ENCODE assay signal across 8 cellular contexts in the genomic region with DNA sequence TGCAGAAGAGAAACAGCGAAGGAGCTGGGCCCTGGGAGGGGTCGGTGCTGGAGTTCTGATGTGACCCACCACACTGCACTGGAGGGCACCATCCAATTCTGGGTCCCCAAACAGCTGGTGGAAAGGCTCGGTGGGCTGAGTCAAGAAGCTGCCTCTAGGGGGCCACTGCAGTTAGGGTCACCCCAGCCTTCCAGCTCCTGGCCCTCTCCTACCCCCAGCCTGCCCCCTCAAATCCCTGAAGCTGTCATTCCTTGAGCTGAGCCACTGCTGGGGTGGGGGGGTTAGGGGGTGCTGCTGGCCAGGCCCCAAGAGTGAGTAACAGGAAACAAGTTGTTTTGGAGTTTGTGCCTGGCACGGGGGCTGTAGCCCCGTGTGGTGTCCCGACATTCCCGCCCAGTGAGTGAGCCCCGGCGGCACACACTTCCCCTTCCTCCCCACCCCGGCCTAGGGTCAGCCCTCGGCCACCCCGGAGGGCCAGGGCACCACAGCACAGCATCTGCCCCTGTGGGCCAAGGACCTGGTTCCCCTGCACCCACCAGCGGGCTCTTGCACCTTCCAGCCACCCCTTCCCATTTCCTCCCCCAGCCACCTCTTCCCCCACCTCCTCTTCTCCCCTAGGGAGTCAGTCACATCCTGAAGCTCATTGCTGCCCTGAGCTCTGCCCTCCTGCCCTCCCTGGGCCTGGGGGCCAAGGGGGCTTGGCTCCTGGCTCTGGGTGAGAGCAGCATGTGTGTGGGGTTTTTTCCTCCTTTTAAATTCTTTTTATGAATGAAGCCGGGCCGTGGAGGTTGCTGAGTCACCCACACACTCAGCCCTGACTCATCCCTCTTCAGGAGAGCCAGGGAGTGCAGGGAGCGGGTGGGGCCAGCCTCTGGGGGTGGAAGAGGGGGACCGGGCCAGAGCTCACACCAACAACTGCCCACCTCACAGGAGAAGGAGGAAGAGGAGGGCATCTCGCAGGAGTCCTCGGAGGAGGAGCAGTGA. TPM values are rescaled to one million over a fixed set of nuclear protein-coding genes. Genes with fewer than 3 reads are reported as not detected.
DNase-seq lines count a peak whose midpoint lies in the region; ATAC-seq and TF ChIP-seq lines count a peak whose summit lies in the region.

No MANE protein-coding gene starts in this region.

- CTCF ChIA-PET in Calu3 (lab: Charles Lee): interaction anchor here (0.6 to 2.1 kb wide), 10 partner anchors 20 to 1389 kb away, joined by 3 to 35 read pairs (median 6); no protein-coding TSS in a partner anchor
- CTCF ChIA-PET in activated CD4-positive, alpha-beta T cell treated with anti-CD3 and anti-CD28 coated beads, Interleukin-2, amount 10 ng/mL, durations not matched to agents 7 days and 5 days (lab: Charles Lee): interaction anchor here (0.6 to 1.0 kb wide), 2 partner anchors 46 to 81 kb away, joined by 3 read pairs; no protein-coding TSS in a partner anchor
- CTCF ChIA-PET in naive thymus-derived CD4-positive, alpha-beta T cell (lab: Charles Lee): interaction anchor here (0.6 to 1.5 kb wide), 3 partner anchors 49 to 545 kb away, joined by 3 to 4 read pairs (median 3); no protein-coding TSS in a partner anchor

- peaks cover 94% of the 10 kb centered on the region for H3K4me1 Mint-ChIP-seq in Calu3 (ENCODE audit: low read depth, unreplicated experiment)
- H3K4me1 Mint-ChIP-seq in activated CD4-positive, alpha-beta T cell treated with anti-CD3 and anti-CD28 coated beads, Interleukin-2, amount 10 ng/mL, durations not matched to agents 7 days and 5 days: peaks cover 81% of the 10 kb centered on the region
- H3K4me1 Mint-ChIP-seq in endothelial cell (ENCODE audit: unreplicated experiment): peaks cover 4% of the 10 kb centered on the region
- peaks cover 26 to 84% (median 54%) of the 10 kb centered on the region in 7 donors for H3K4me1 Mint-ChIP-seq in naive thymus-derived CD4-positive, alpha-beta T cell

- H3K27me3 Mint-ChIP-seq in Calu3 (ENCODE audit: unreplicated experiment): no peaks in the 10 kb centered on the region
- no peaks in the 10 kb centered on the region for H3K27me3 Mint-ChIP-seq in activated CD4-positive, alpha-beta T cell treated with anti-CD3 and anti-CD28 coated beads, Interleukin-2, amount 10 ng/mL, durations not matched to agents 7 days and 5 days
- peaks cover 5% of the 10 kb centered on the region for H3K27me3 Mint-ChIP-seq in endothelial cell (ENCODE audit: unreplicated experiment)
- H3K27me3 Mint-ChIP-seq in naive thymus-derived CD4-positive, alpha-beta T cell: no peaks in the 10 kb centered on the region

- peaks cover 59% of the 10 kb centered on the region for H3K36me3 ChIP-seq in HUES6 (ENCODE audit: control insufficient read depth, insufficient read depth, low read length)
- peaks cover 3 to 59% (median 8%) of the 10 kb centered on the region in 3 experiments for H3K36me3 ChIP-seq in naive thymus-derived CD4-positive, alpha-beta T cell (ENCODE audit: control insufficient read depth in 2 of 3, insufficient read depth in 3 of 3, low read length in 3 of 3)

- peak overlapping the region; percentile 81 for H3K4me3 Mint-ChIP-seq in Calu3 (ENCODE audit: low read depth, unreplicated experiment)
- no peak overlapping the region for H3K4me3 Mint-ChIP-seq in activated CD4-positive, alpha-beta T cell treated with anti-CD3 and anti-CD28 coated beads, Interleukin-2, amount 10 ng/mL, durations not matched to agents 7 days and 5 days
- no peak overlapping the region for H3K4me3 Mint-ChIP-seq in endothelial cell (ENCODE audit: unreplicated experiment)
- peak overlapping the region in 1 of 10 donors; percentile 61 for H3K4me3 Mint-ChIP-seq in naive thymus-derived CD4-positive, alpha-beta T cell

- peaks cover 48% of the 10 kb centered on the region for H3K4me1 ChIP-seq in HUES6 (ENCODE audit: control insufficient read depth, insufficient read depth, low read length)
- peaks cover 13 to 15% of the 10 kb centered on the region in 2 donors for H3K4me1 ChIP-seq in naive thymus-derived CD4-positive, alpha-beta T cell (ENCODE audit: control insufficient read depth in 2 of 2, insufficient read depth in 2 of 2, low read length in 2 of 2)

- POLR2A ChIA-PET in activated CD4-positive, alpha-beta T cell treated with anti-CD3 and anti-CD28 coated beads, Interleukin-2, amount 10 ng/mL, durations not matched to agents 7 days and 5 days (lab: Charles Lee): no interaction called here
- POLR2A ChIA-PET in naive thymus-derived CD4-positive, alpha-beta T cell (lab: Charles Lee): interaction anchor here (1.0 kb wide), 1 partner anchor 152 kb away, joined by 3 read pairs; no protein-coding TSS in a partner anchor

- no peaks in the 10 kb centered on the region for H3K9me3 Mint-ChIP-seq in Calu3 (ENCODE audit: low read depth, unreplicated experiment)
- H3K9me3 Mint-ChIP-seq in activated CD4-positive, alpha-beta T cell treated with anti-CD3 and anti-CD28 coated beads, Interleukin-2, amount 10 ng/mL, durations not matched to agents 7 days and 5 days: no peaks in the 10 kb centered on the region
- H3K9me3 Mint-ChIP-seq in endothelial cell (ENCODE audit: unreplicated experiment): no peaks in the 10 kb centered on the region
- no peaks in the 10 kb centered on the region for H3K9me3 Mint-ChIP-seq in naive thymus-derived CD4-positive, alpha-beta T cell

- H3K9me3 ChIP-seq in HUES6 (ENCODE audit: control insufficient read depth, insufficient read depth, low read depth, low read length): no peaks in the 10 kb centered on the region
- no peaks in the 10 kb centered on the region for H3K9me3 ChIP-seq in naive thymus-derived CD4-positive, alpha-beta T cell (ENCODE audit: control insufficient read depth in 2 of 3, low read length in 3 of 3)

- no peak overlapping the region for H3K4me3 ChIP-seq in HUES6 (ENCODE audit: low read depth, low read length)
- H3K4me3 ChIP-seq in naive thymus-derived CD4-positive, alpha-beta T cell (ENCODE audit: low read length): no peak overlapping the region

- H3K36me3 Mint-ChIP-seq in Calu3 (ENCODE audit: insufficient read depth, unreplicated experiment) (peaks cover 100% of the 10 kb centered on the region), endothelial cell (ENCODE audit: low read depth, unreplicated experiment) (peaks cover 26% of the 10 kb centered on the region)
- H3K36me3 Mint-ChIP-seq in activated CD4-positive, alpha-beta T cell treated with anti-CD3 and anti-CD28 coated beads, Interleukin-2, amount 10 ng/mL, durations not matched to agents 7 days and 5 days (ENCODE audit: low read depth): peaks cover 51% of the 10 kb centered on the region
- H3K36me3 Mint-ChIP-seq in naive thymus-derived CD4-positive, alpha-beta T cell: peaks cover 0 to 16% (median 0%) of the 10 kb centered on the region in 5 donors

- BruUV-seq in Calu3 (replicated peaks; lab: Mats Ljungman, UMichigan): no TSS peak

- H3K27me3 ChIP-seq in HUES6 (ENCODE audit: control insufficient read depth, insufficient read depth, low read length): no peaks in the 10 kb centered on the region
- no peaks in the 10 kb centered on the region for H3K27me3 ChIP-seq in naive thymus-derived CD4-positive, alpha-beta T cell (ENCODE audit: control insufficient read depth in 2 of 2, insufficient read depth in 2 of 2, low read length in 2 of 2)

- H3K9ac ChIP-seq in HUES6 (ENCODE audit: low read length): peak overlapping the region; percentile 32

- H3K27ac Mint-ChIP-seq in Calu3 (ENCODE audit: unreplicated experiment) (peak overlapping the region; percentile 97), endothelial cell (ENCODE audit: unreplicated experiment) (peak overlapping the region; percentile 5)
- H3K27ac Mint-ChIP-seq in activated CD4-positive, alpha-beta T cell treated with anti-CD3 and anti-CD28 coated beads, Interleukin-2, amount 10 ng/mL, durations not matched to agents 7 days and 5 days: peak overlapping the region; percentile 60
- peak overlapping the region in 8 of 9 donors; percentile 46 to 89 (median 73) for H3K27ac Mint-ChIP-seq in naive thymus-derived CD4-positive, alpha-beta T cell

- peak; percentile 17 for ATAC-seq in naive thymus-derived CD4-positive, alpha-beta T cell
- ATAC-seq in GM21723 (IDR thresholded peaks at IDR 0.05; ENCODE audit: unreplicated experiment): no peak

- intact Hi-C loops in Calu3 (cut with micrococcal nuclease; ENCODE audit: unreplicated experiment): loop anchor here (2.0 kb wide), 1 partner anchor 47 kb away; no protein-coding TSS in a partner anchor
- intact Hi-C loops in naive thymus-derived CD4-positive, alpha-beta T cell (cut with micrococcal nuclease): no loop called here

- H3K27ac ChIP-seq in HUES6 (ENCODE audit: low read depth, low read length): peak overlapping the region; percentile 54; the same call in 1 of the 2 replicates
- H3K27ac ChIP-seq in naive thymus-derived CD4-positive, alpha-beta T cell (ENCODE audit: low read depth, low read length): no peak overlapping the region

- TF ChIP-seq CTCF in Calu3 (IDR thresholded peaks at IDR 0.05; ENCODE audit: unreplicated experiment) (peak; percentile 43), endothelial cell (IDR thresholded peaks at IDR 0.05; ENCODE audit: unreplicated experiment) (peak; percentile 49)

- peak; percentile 95 for DNase-seq in Calu3
- no peak for DNase-seq in activated CD4-positive, alpha-beta T cell treated with anti-CD3 and anti-CD28 coated beads, Interleukin-2, amount 10 ng/mL, durations not matched to agents 7 days and 5 days
- DNase-seq in endothelial cell (ENCODE audit: low spot score): no peak
- DNase-seq in naive thymus-derived CD4-positive, alpha-beta T cell: peak in 1 of 9 donors; percentile 58
- DNase-seq in ureter (ENCODE audit: low spot score): peak; percentile 79
- no peak for DNase-seq in NCI-H524 treated with DMSO at 0.1 percent for 48 hours (lab: John Stamatoyannopoulos, UW)

RNA-seq across cellular contexts. Expression of a gene that starts 4.6 kb away (rescaled TPM):
- total RNA-seq in Calu3 (2022) (59.2 and 68.6 TPM in 2 replicates), endothelial cell (ENCODE audit: unreplicated experiment) (44.3 TPM), ureter (43.2 TPM)
- 10 to 100 TPM; 22.4 to 23.1 TPM for total RNA-seq in activated CD4-positive, alpha-beta T cell treated with anti-CD3 and anti-CD28 coated beads, Interleukin-2, amount 10 ng/mL, durations not matched to agents 7 days and 5 days
- total RNA-seq in naive thymus-derived CD4-positive, alpha-beta T cell: 10 to 100 TPM; 13.9 to 24.2 (median 22.5) TPM
- polyA plus RNA-seq in naive thymus-derived CD4-positive, alpha-beta T cell: 10 to 100 TPM; 32.3 to 45.5 TPM

RNA-seq across cellular contexts. Expression of a gene that starts 7.5 kb away (rescaled TPM):
- total RNA-seq in Calu3 (2022) (1,138 and 1,378 TPM in 2 replicates), endothelial cell (ENCODE audit: unreplicated experiment) (528 TPM), ureter (88.0 TPM)
- 100 to 1,000 TPM; 291 to 318 TPM for total RNA-seq in activated CD4-positive, alpha-beta T cell treated with anti-CD3 and anti-CD28 coated beads, Interleukin-2, amount 10 ng/mL, durations not matched to agents 7 days and 5 days
- total RNA-seq in naive thymus-derived CD4-positive, alpha-beta T cell: 100 to 1,000 TPM in 2 of 5 experiments, 10 to 100 TPM in 3; 90.0 to 180 (median 95.3) TPM
- polyA plus RNA-seq in naive thymus-derived CD4-positive, alpha-beta T cell: 10 to 100 TPM; 35.7 to 41.0 TPM

Comparison
In these comparisons a context has a peak if more than half of its experiments do, and no peak if none do; other contexts are left out.
1. DNase-seq: peak in Calu3 (single experiment) and ureter (single experiment); none in activated CD4-positive, alpha-beta T cell treated with anti-CD3 and anti-CD28 coated beads, Interleukin-2, amount 10 ng/mL, durations not matched to agents 7 days and 5 days (single experiment), endothelial cell (single experiment) and NCI-H524 treated with DMSO at 0.1 percent for 48 hours (single experiment).
2. H3K27ac Mint-ChIP-seq: peak in every context shown above with its lines; median percentile 97 in Calu3; 73 in naive thymus-derived CD4-positive, alpha-beta T cell; 60 in activated CD4-positive, alpha-beta T cell treated with anti-CD3 and anti-CD28 coated beads, Interleukin-2, amount 10 ng/mL, durations not matched to agents 7 days and 5 days; 5 in endothelial cell.